ENCODE assay signal across 14 cellular contexts in the genomic region with DNA sequence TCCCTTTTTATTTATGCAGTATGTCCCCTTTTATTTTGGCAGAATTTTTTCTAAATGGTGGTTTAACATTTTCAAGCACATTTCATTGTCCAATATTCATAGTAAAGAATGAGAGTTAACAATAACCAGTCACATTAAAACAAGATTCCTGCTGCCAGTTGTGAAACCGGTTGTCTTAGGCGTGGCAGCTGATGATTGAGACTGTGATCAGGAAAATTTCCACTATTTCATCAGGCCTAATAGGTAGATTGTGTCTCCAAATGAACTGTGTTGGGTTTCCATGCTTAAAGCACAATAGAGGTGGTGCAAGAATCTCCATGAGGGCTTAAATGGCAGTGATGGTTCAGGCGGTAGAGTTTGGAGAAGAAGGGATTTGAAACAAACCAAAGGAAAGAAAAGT. TPM values are rescaled to one million over a fixed set of nuclear protein-coding genes. Genes with fewer than 3 reads are reported as not detected.
DNase-seq lines count a peak whose midpoint lies in the region; ATAC-seq and TF ChIP-seq lines count a peak whose summit lies in the region.
"Had no signal": no experiment of that assay in that cellular context is flagged by ENCODE, and none has a peak within 500 bp of the region (broad histone marks: within the 10 kb centered on the region; RNA-seq: fewer than 3 reads in every experiment).

No MANE protein-coding gene starts in this region.

- no peak overlapping the region for H2AFZ ChIP-seq in PC-9
- no peak overlapping the region for H2AFZ ChIP-seq in neural progenitor cell (replicated peaks)

- H3K9me3 Mint-ChIP-seq in effector memory CD8-positive, alpha-beta T cell = no peaks in the 10 kb centered on the region
- no peaks in the 10 kb centered on the region for H3K9me3 Mint-ChIP-seq in neural progenitor cell
- H3K9me3 Mint-ChIP-seq: naive B cell had no signal

- H3K9ac ChIP-seq in neural progenitor cell = no peak overlapping the region

- peaks cover 53 to 69% of the 10 kb centered on the region in 2 donors for H3K4me1 Mint-ChIP-seq in effector memory CD8-positive, alpha-beta T cell (ENCODE audit: low read depth in 2 of 2)
- H3K4me1 Mint-ChIP-seq in neural progenitor cell = peaks cover 23% of the 10 kb centered on the region

- CTCF ChIA-PET in PC-9 (lab: Charles Lee) = no interaction called here

- H3K27ac Mint-ChIP-seq in effector memory CD8-positive, alpha-beta T cell = peak overlapping the region; percentile 89 to 94
- H3K27ac Mint-ChIP-seq in neural progenitor cell = no peak overlapping the region
- H3K27ac Mint-ChIP-seq: CD14-positive monocyte, naive B cell had no signal

- H3K9me2 ChIP-seq in PC-9 (ENCODE audit: insufficient read depth) = no peaks in the 10 kb centered on the region

- H3K27me3 Mint-ChIP-seq in effector memory CD8-positive, alpha-beta T cell = no peaks in the 10 kb centered on the region
- H3K27me3 Mint-ChIP-seq in neural progenitor cell (ENCODE audit: insufficient read depth, low read depth) = peaks cover 41% of the 10 kb centered on the region

- no peaks in the 10 kb centered on the region for H4K20me1 ChIP-seq in PC-9 (ENCODE audit: insufficient read depth)
- H4K20me1 ChIP-seq in neural progenitor cell (ENCODE audit: low read depth) = no peaks in the 10 kb centered on the region

- H3K4me3 Mint-ChIP-seq in effector memory CD8-positive, alpha-beta T cell = peak overlapping the region; percentile 93 to 98
- H3K4me3 Mint-ChIP-seq in neural progenitor cell = no peak overlapping the region

- H3K4me2 ChIP-seq in PC-9 = peak overlapping the region; percentile 32
- no peak overlapping the region for H3K4me2 ChIP-seq in neural progenitor cell

- peaks cover 43% of the 10 kb centered on the region for H3K4me1 ChIP-seq in PC-9 (replicated peaks; ENCODE audit: insufficient read depth)
- H3K4me1 ChIP-seq in neural progenitor cell = peaks cover 44% of the 10 kb centered on the region

- H3F3A ChIP-seq in PC-9 (ENCODE audit: insufficient read depth, low read depth) (0 out of 2 replicates have a peak, but pooled peaks cover 11% of the 10 kb centered on the region), neural progenitor cell (ENCODE audit: low read depth) (peaks cover 14% of the 10 kb centered on the region)

- ATAC-seq in effector memory CD8-positive, alpha-beta T cell (replicated peaks) = no peak
- no peak for ATAC-seq in HG03097 (IDR thresholded peaks at IDR 0.05; ENCODE audit: low FRiP score, unreplicated experiment)
- no peak for ATAC-seq in GM21381 (IDR thresholded peaks at IDR 0.05; ENCODE audit: unreplicated experiment)

- H3K27me3 ChIP-seq in PC-9 (ENCODE audit: insufficient read depth, low read depth) = no peaks in the 10 kb centered on the region
- H3K27me3 ChIP-seq in neural progenitor cell = peaks cover 15% of the 10 kb centered on the region

- intact Hi-C loops in PC-9 (cut with micrococcal nuclease; ENCODE audit: unreplicated experiment) = no loop called here

- TF ChIP-seq CTCF in GM12865 (IDR thresholded peaks at IDR 0.05; ENCODE audit: insufficient read depth, low read depth, low read length, missing control alignments) = no peak
- TF ChIP-seq CTCF in PC-9 (conservative IDR thresholded peaks at IDR 0.05) = no peak
- no peak for TF ChIP-seq CTCF in neural progenitor cell (IDR thresholded peaks at IDR 0.05)

- H3K27ac ChIP-seq in PC-9 (0 out of 2 replicates have a peak overlapping the region, but pooled peaks have one; percentile 1), skin epidermis (peak overlapping the region in 14 of 21 experiments; percentile 27 to 95 (median 56)), neural progenitor cell (no peak overlapping the region)
- H3K27ac ChIP-seq: cardiac muscle cell had no signal

- H3K4me3 ChIP-seq in GM12865 (ENCODE audit: low read depth, low read length) = peak overlapping the region; percentile 64
- H3K4me3 ChIP-seq in PC-9 = no peak overlapping the region
- peak overlapping the region in 6 of 7 experiments; percentile 1 to 43 (median 34) for H3K4me3 ChIP-seq in skin epidermis
- H3K4me3 ChIP-seq in neural progenitor cell = no peak overlapping the region
- H3K4me3 ChIP-seq: cardiac muscle cell had no signal

- POLR2A ChIA-PET in PC-9 (lab: Charles Lee; ENCODE audit: unreplicated experiment) = no interaction called here

- H3K79me2 ChIP-seq in PC-9 (ENCODE audit: low read depth) (no peaks in the 10 kb centered on the region), neural progenitor cell (ENCODE audit: low read depth) (no peaks in the 10 kb centered on the region)

- no TSS peak for BruUV-seq in PC-9 (replicated peaks; lab: Mats Ljungman, UMichigan)

- no peaks in the 10 kb centered on the region for H3K36me3 ChIP-seq in PC-9 (ENCODE audit: low read depth)
- H3K36me3 ChIP-seq in neural progenitor cell = no peaks in the 10 kb centered on the region
- H3K36me3 ChIP-seq: cardiac muscle cell had no signal

- DNase-seq in GM12865 (ENCODE audit: low read depth) (no peak), PC-9 (peak in 1 of 2 experiments; percentile 73), neural progenitor cell (ENCODE audit: low spot score) (no peak)
- DNase-seq in effector memory CD8-positive, alpha-beta T cell = no peak
- DNase-seq: glutamatergic neuron, naive B cell, NCI-H1092, NCI-H2171 treated with DMSO at 0.1 percent for 48 hours, retina had no signal

- H3K9me3 ChIP-seq in PC-9 (ENCODE audit: insufficient read depth, low read depth) (no peaks in the 10 kb centered on the region), neural progenitor cell (ENCODE audit: low read depth) (no peaks in the 10 kb centered on the region)

- H3K36me3 Mint-ChIP-seq in effector memory CD8-positive, alpha-beta T cell (ENCODE audit: insufficient read depth) = peaks cover 74% of the 10 kb centered on the region
- no peaks in the 10 kb centered on the region for H3K36me3 Mint-ChIP-seq in neural progenitor cell
- H3K36me3 Mint-ChIP-seq: naive B cell had no signal

RNA-seq across cellular contexts. Expression of gene PRDM1, which starts 15.3 kb away (rescaled TPM):
- total RNA-seq in PC-9 (2021) (1.4 and 2.6 TPM in 2 replicates), neural progenitor cell (ENCODE audit: low replicate concordance) (0.37 and 0.43 TPM in 2 replicates)

Comparison
In these comparisons a context has a peak if more than half of its experiments do, and no peak if none do; other contexts are left out.
1. H3K4me3 ChIP-seq: peak in GM12865 (single experiment) and skin epidermis (6 of 7); none in PC-9 (single experiment) and neural progenitor cell (single experiment).